Comparison of ENCODE assay signal across 31 cellular contexts in the genomic region with DNA sequence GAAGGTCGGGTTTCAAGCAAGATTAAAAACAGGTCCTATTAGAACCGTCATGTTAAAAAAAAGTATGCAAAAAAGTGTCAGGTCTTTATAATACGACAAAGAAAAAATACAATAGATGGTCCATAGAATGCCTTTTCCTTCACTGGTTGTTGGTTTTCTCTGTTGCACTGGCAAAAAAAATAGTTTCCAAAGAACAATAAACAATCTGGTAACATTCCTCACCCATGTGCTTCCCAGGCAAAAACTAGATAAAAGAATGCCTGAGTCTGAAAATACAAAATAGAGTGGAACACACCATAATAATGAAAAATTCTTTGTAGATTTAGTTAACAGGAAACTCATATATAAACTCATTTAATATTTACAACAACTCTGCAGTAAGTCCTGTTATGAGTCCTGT.
"Had no signal": no experiment of that assay in that cellular context is flagged by ENCODE, and none has a peak within 500 bp of the region (broad histone marks: within the 10 kb centered on the region; RNA-seq: fewer than 3 reads in every experiment).

No MANE protein-coding gene starts in this region.

- H3K4me3 Mint-ChIP-seq: naive thymus-derived CD8-positive, alpha-beta T cell; natural killer cell treated with Interleukin-12 subunit alpha and Interleukin-12 subunit beta and Interleukin-15 and Interleukin-18, amount 100 ng/mL, for 72 hours; nephron progenitor cell; neural crest cell; stimulated activated memory B cell treated with anti-CD40 and anti-IgM and Interleukin-4, amounts not matched to agents 10 μg/mL and 1 μg/mL and 100 μg/mL, for 72 hours; stimulated activated naive CD8-positive, alpha-beta T cell treated with anti-CD3 and anti-CD28 coated beads, Interleukin-15, amount 100 ng/mL, for 72 hours; type B pancreatic cell had no signal

- H3K36me3 Mint-ChIP-seq: naive thymus-derived CD8-positive, alpha-beta T cell; natural killer cell treated with Interleukin-12 subunit alpha and Interleukin-12 subunit beta and Interleukin-15 and Interleukin-18, amount 100 ng/mL, for 72 hours; stimulated activated memory B cell treated with anti-CD40 and anti-IgM and Interleukin-4, amounts not matched to agents 10 μg/mL and 1 μg/mL and 100 μg/mL, for 72 hours had no signal

- H3K36me3 ChIP-seq: neutrophil, ovary, right lobe of liver, sigmoid colon, suprapubic skin, tibial artery, transverse colon, upper lobe of right lung, uterus had no signal

- H3K9me3 ChIP-seq: neutrophil, ovary, psoas muscle, right lobe of liver, sigmoid colon, suprapubic skin, testis, tibial artery, transverse colon, upper lobe of right lung, uterus had no signal

- H3K4me1 Mint-ChIP-seq: naive thymus-derived CD8-positive, alpha-beta T cell; neural crest cell; stimulated activated memory B cell treated with anti-CD40 and anti-IgM and Interleukin-4, amounts not matched to agents 10 μg/mL and 1 μg/mL and 100 μg/mL, for 72 hours had no signal

- FAIRE-seq: small intestine had no signal

- H3K9ac ChIP-seq: parathyroid adenoma had no signal

- H3K27ac ChIP-seq: neutrophil, ovary, parathyroid adenoma, psoas muscle, right lobe of liver, sigmoid colon, suprapubic skin, testis, tibial artery, transverse colon, upper lobe of right lung, uterus had no signal

- ATAC-seq: naive thymus-derived CD8-positive, alpha-beta T cell; natural killer cell treated with Interleukin-12 subunit alpha and Interleukin-12 subunit beta and Interleukin-15 and Interleukin-18, amount 100 ng/mL, for 72 hours; psoas muscle; right cardiac atrium; right lobe of liver; stimulated activated memory B cell treated with anti-CD40 and anti-IgM and Interleukin-4, amounts not matched to agents 10 μg/mL and 1 μg/mL and 100 μg/mL, for 72 hours; stimulated activated naive CD8-positive, alpha-beta T cell treated with anti-CD3 and anti-CD28 coated beads, Interleukin-15, amount 100 ng/mL, for 72 hours; stimulated activated naive CD8-positive, alpha-beta T cell treated with anti-CD3 and anti-CD28 coated beads, Interleukin-15, Interleukin-2, amounts not matched to agents 100 U/mL and 50 U/mL, for 24 hours; upper lobe of right lung had no signal

- DNase-seq: naive thymus-derived CD8-positive, alpha-beta T cell; nephron progenitor cell; nucleus accumbens; ovary; posterior cingulate gyrus; psoas muscle; right cardiac atrium; right lobe of liver; sigmoid colon; small intestine; stimulated activated CD4-positive, alpha-beta T cell treated with anti-CD3 and anti-CD28 coated beads, Interleukin-15, amount 100 ng/mL, for 24 hours; stimulated activated CD4-positive, alpha-beta T cell treated with anti-CD3 and anti-CD28 coated beads, Interleukin-2, amount 100 ng/mL, for 24 hours; stimulated activated CD4-positive, alpha-beta T cell treated with anti-CD3 and anti-CD28 coated beads, Interleukin-2, amount 100 ng/mL, for 48 hours; stimulated activated CD4-positive, alpha-beta T cell treated with anti-CD3 and anti-CD28 coated beads, Interleukin-4, amount 100 ng/mL, for 24 hours; stimulated activated naive CD4-positive, alpha-beta T cell; stimulated activated naive CD8-positive, alpha-beta T cell treated with anti-CD3 and anti-CD28 coated beads, Interleukin-15, amount 100 ng/mL, for 72 hours; stimulated activated naive CD8-positive, alpha-beta T cell treated with anti-CD3 and anti-CD28 coated beads, Interleukin-15, Interleukin-2, amounts not matched to agents 100 U/mL and 50 U/mL, for 24 hours; substantia nigra; testis; tibial artery; transverse colon; upper lobe of right lung; uterus had no signal

- H3K79me2 ChIP-seq: parathyroid adenoma had no signal

- H2AFZ ChIP-seq: parathyroid adenoma had no signal

- H3K27me3 ChIP-seq: neutrophil, ovary, right lobe of liver, sigmoid colon, suprapubic skin, testis, tibial artery, transverse colon, upper lobe of right lung, uterus had no signal

- H3K4me3 ChIP-seq: ovary, psoas muscle, right lobe of liver, sigmoid colon, suprapubic skin, testis, tibial artery, transverse colon, upper lobe of right lung, uterus had no signal

- H3K27ac Mint-ChIP-seq: naive thymus-derived CD8-positive, alpha-beta T cell; natural killer cell treated with Interleukin-12 subunit alpha and Interleukin-12 subunit beta and Interleukin-15 and Interleukin-18, amount 100 ng/mL, for 72 hours; nephron progenitor cell; progenitor cell of endocrine pancreas; stimulated activated memory B cell treated with anti-CD40 and anti-IgM and Interleukin-4, amounts not matched to agents 10 μg/mL and 1 μg/mL and 100 μg/mL, for 72 hours; stimulated activated naive CD8-positive, alpha-beta T cell treated with anti-CD3 and anti-CD28 coated beads, Interleukin-15, amount 100 ng/mL, for 72 hours; type B pancreatic cell had no signal

- H3K27me3 Mint-ChIP-seq: progenitor cell of endocrine pancreas; stimulated activated memory B cell treated with anti-CD40 and anti-IgM and Interleukin-4, amounts not matched to agents 10 μg/mL and 1 μg/mL and 100 μg/mL, for 72 hours; type B pancreatic cell had no signal

- H3K4me1 ChIP-seq: parathyroid adenoma, psoas muscle, sigmoid colon, suprapubic skin, testis, tibial artery, transverse colon, upper lobe of right lung, uterus had no signal

- H3K9me3 Mint-ChIP-seq: naive thymus-derived CD8-positive, alpha-beta T cell; natural killer cell treated with Interleukin-12 subunit alpha and Interleukin-12 subunit beta and Interleukin-15 and Interleukin-18, amount 100 ng/mL, for 72 hours; nephron progenitor cell; neural crest cell; stimulated activated memory B cell treated with anti-CD40 and anti-IgM and Interleukin-4, amounts not matched to agents 10 μg/mL and 1 μg/mL and 100 μg/mL, for 72 hours; stimulated activated naive CD8-positive, alpha-beta T cell treated with anti-CD3 and anti-CD28 coated beads, Interleukin-15, amount 100 ng/mL, for 72 hours had no signal
